ENCODE assay signal across 8 cellular contexts in the genomic region with DNA sequence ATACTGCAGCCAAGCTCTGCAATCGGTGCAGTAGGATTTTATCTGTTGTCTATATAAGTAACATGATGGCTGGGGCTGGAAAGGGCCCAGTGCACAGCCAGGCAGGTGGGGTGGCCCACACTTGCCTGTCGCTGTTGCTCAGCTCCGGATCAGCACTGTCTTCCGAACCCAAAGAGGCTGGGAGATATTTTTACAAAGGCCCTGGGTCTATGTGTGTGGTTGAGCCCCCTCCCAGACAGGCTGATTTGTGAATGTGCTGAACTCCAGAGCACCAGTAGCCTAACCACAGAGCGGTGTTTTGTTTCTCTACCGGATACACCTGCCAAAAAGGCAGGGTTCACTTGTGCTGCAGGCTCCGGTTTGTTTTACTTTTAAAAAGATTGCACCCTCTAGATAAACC. TPM values are rescaled to one million over a fixed set of nuclear protein-coding genes. Genes with fewer than 3 reads are reported as not detected.
DNase-seq lines count a peak whose midpoint lies in the region; ATAC-seq and TF ChIP-seq lines count a peak whose summit lies in the region.

No MANE protein-coding gene starts in this region.

- intact Hi-C loops in natural killer cell (cut with micrococcal nuclease), result loop anchor here (10.0 kb wide), 1 partner anchor 57 kb away; no protein-coding TSS in a partner anchor

- H3K9me3 Mint-ChIP-seq in natural killer cell, result no peaks in the 10 kb centered on the region

- H3K4me3 Mint-ChIP-seq in natural killer cell, result peak overlapping the region; percentile 64

- peaks cover 0 to 6% of the 10 kb centered on the region in 2 donors for H3K27me3 Mint-ChIP-seq in natural killer cell (ENCODE audit: low read depth in 2 of 2)

- no peaks in the 10 kb centered on the region for H3K36me3 Mint-ChIP-seq in natural killer cell

- peak; percentile 57 for ATAC-seq in GM19025 (IDR thresholded peaks at IDR 0.05; ENCODE audit: low read depth, unreplicated experiment)
- peak; percentile 55 for ATAC-seq in HG02981 (IDR thresholded peaks at IDR 0.05; ENCODE audit: unreplicated experiment)
- peak; percentile 25 to 61 (median 61) for ATAC-seq in natural killer cell

- in situ Hi-C loops in G401 (cut with HindIII; ENCODE audit: low sequenced_read_pairs), result no loop called here

- H3K4me1 Mint-ChIP-seq in natural killer cell, result peaks cover 40% of the 10 kb centered on the region in 2 donors

- no peak for TF ChIP-seq CTCF in natural killer cell (IDR thresholded peaks at IDR 0.05)

- peak; percentile 51 to 57 for DNase-seq in activated CD4-positive, alpha-beta T cell treated with anti-CD3 and anti-CD28 coated beads for 4 hours
- DNase-seq in natural killer cell, result no peak
- DNase-seq in NK-92 treated with Interleukin-12 subunit alpha and Interleukin-12 subunit beta, amount 100 ng/mL, for 24 hours (lab: John Stamatoyannopoulos, UW), result no peak
- DNase-seq in G401 (ENCODE audit: low spot score), result no peak
- DNase-seq in EL, result no peak
- no peak for DNase-seq in NCI-H2107 treated with DMSO at 0.1 percent for 48 hours (lab: John Stamatoyannopoulos, UW; ENCODE audit: unreplicated experiment)

- peak overlapping the region; percentile 56 to 82 for H3K27ac Mint-ChIP-seq in natural killer cell

RNA-seq across cellular contexts. Expression of gene CHRNA9, which starts 33.5 kb away (rescaled TPM):
- total RNA-seq in natural killer cell, result not detected
- total RNA-seq in G401 (2014; rRNA removed; shearing (Covaris generic)), result 0.61 TPM in 1 of 2 replicates, not detected in the other

Comparison
In these comparisons a context has a peak if more than half of its experiments do, and no peak if none do; other contexts are left out.
1. DNase-seq: peak in activated CD4-positive, alpha-beta T cell treated with anti-CD3 and anti-CD28 coated beads for 4 hours (2 of 2); none in natural killer cell (single experiment), NK-92 treated with Interleukin-12 subunit alpha and Interleukin-12 subunit beta, amount 100 ng/mL, for 24 hours (single experiment), G401 (single experiment), EL (single experiment) and NCI-H2107 treated with DMSO at 0.1 percent for 48 hours (single experiment).
2. Peak in every context shown above with its lines, with median percentiles within 50 percentile points of each other: ATAC-seq.